8 cellular contexts compared by ENCODE assay signal in genomic region chr13:48400820-48401219, GRCh38. TPM values are rescaled to one million over a fixed set of nuclear protein-coding genes. Genes with fewer than 3 reads are reported as not detected.
DNase-seq lines count a peak whose midpoint lies in the region; TF ChIP-seq lines count a peak whose summit lies in the region.

No MANE protein-coding gene starts in this region.

- peaks cover 0 to 5% (median 2%) of the 10 kb centered on the region in 3 donors for H3K4me1 ChIP-seq in skeletal muscle tissue (ENCODE audit: control insufficient read depth in 3 of 3, insufficient read depth in 3 of 3, low read length in 3 of 3)

- no peaks in the 10 kb centered on the region for H4K20me1 ChIP-seq in SU-DHL-6 (ENCODE audit: low read depth, low read length)

- H3K9me2 ChIP-seq in SU-DHL-6 (replicated peaks; ENCODE audit: insufficient read depth, low read length) = no peaks in the 10 kb centered on the region

- H3K36me3 Mint-ChIP-seq in CD14-positive monocyte = peaks cover 19 to 27% of the 10 kb centered on the region in 2 donors

- H3K4me3 ChIP-seq in SU-DHL-6 (ENCODE audit: insufficient read depth, low read length, poor library complexity, severe bottlenecking) (no peak overlapping the region), skeletal muscle tissue (ENCODE audit: low read length in 3 of 3) (no peak overlapping the region)

- H3K27me3 ChIP-seq in SU-DHL-6 (ENCODE audit: low read length) (no peaks in the 10 kb centered on the region), skeletal muscle tissue (ENCODE audit: control insufficient read depth in 3 of 3, insufficient read depth in 3 of 3, low read length in 3 of 3) (no peaks in the 10 kb centered on the region)

- peak overlapping the region; percentile 38 for H3K4me2 ChIP-seq in SU-DHL-6 (ENCODE audit: low read depth, low read length, poor library complexity, severe bottlenecking)

- H2AFZ ChIP-seq in SU-DHL-6 (ENCODE audit: low read depth, low read length, severe bottlenecking) = no peak overlapping the region

- H3F3A ChIP-seq in SU-DHL-6 (ENCODE audit: insufficient read depth) = peaks cover 5% of the 10 kb centered on the region; the same call in 1 of the 2 replicates

- H3K27ac ChIP-seq in SU-DHL-6 (ENCODE audit: low read depth, low read length) (peak overlapping the region; percentile 59; the same call in 1 of the 2 replicates), skeletal muscle tissue (ENCODE audit: low read depth, low read length) (peak overlapping the region; percentile 59)

- intact Hi-C loops in CD14-positive monocyte (cut with micrococcal nuclease) = loop anchor here (5.0 to 10.0 kb wide), 3 partner anchors 104 to 176 kb away; no protein-coding TSS in a partner anchor

- H3K4me1 Mint-ChIP-seq in CD14-positive monocyte = peaks cover 43% of the 10 kb centered on the region

- peak overlapping the region in 6 of 7 donors; percentile 55 to 93 (median 85) for H3K27ac Mint-ChIP-seq in CD14-positive monocyte

- H3K27me3 Mint-ChIP-seq in CD14-positive monocyte (ENCODE audit: low read depth in 3 of 3) = no peaks in the 10 kb centered on the region

- H3K9me3 ChIP-seq in SU-DHL-6 (ENCODE audit: insufficient read depth, low read length) (no peaks in the 10 kb centered on the region), skeletal muscle tissue (ENCODE audit: control insufficient read depth in 3 of 3, low read length in 3 of 3) (no peaks in the 10 kb centered on the region)

- H3K4me3 Mint-ChIP-seq in CD14-positive monocyte = peak overlapping the region in 1 of 2 donors; percentile 13

- no peaks in the 10 kb centered on the region for H3K79me2 ChIP-seq in SU-DHL-6 (ENCODE audit: insufficient read depth, low read length)

- DNase-seq in CD14-positive monocyte (ENCODE audit: low spot score) (no peak), H4 (ENCODE audit: low spot score) (peak; percentile 23), foreskin melanocyte (peak; percentile 80), inferior parietal cortex (ENCODE audit: extremely low spot score) (no peak)
- DNase-seq in NK-92 treated with Interleukin-12 subunit alpha and Interleukin-12 subunit beta, amount 100 ng/mL, for 24 hours (lab: John Stamatoyannopoulos, UW) = no peak
- no peak for DNase-seq in stimulated activated CD4-positive, alpha-beta T cell treated with anti-CD3 and anti-CD28 coated beads, Interleukin-4, amount 100 ng/mL, for 24 hours

- H3K9ac ChIP-seq in SU-DHL-6 (ENCODE audit: low read length) (peak overlapping the region; percentile 16; the same call in 1 of the 2 replicates), skeletal muscle tissue (ENCODE audit: low read depth in 1 of 3, low read length in 3 of 3) (no peak overlapping the region)

- H3K9me3 Mint-ChIP-seq in CD14-positive monocyte = peaks cover 0 to 2% (median under 1%) of the 10 kb centered on the region in 7 donors

- peak; percentile 22 for TF ChIP-seq CTCF in CD14-positive monocyte (IDR thresholded peaks at IDR 0.05)
- TF ChIP-seq CTCF in SU-DHL-6 (IDR thresholded peaks at IDR 0.05; ENCODE audit: insufficient read depth, low read length, poor library complexity, severe bottlenecking) = no peak

- H3K36me3 ChIP-seq in SU-DHL-6 (ENCODE audit: low read length) (no peaks in the 10 kb centered on the region; the same call in 1 of the 2 replicates), skeletal muscle tissue (ENCODE audit: control insufficient read depth in 3 of 3, insufficient read depth in 3 of 3, low read length in 3 of 3) (no peaks in the 10 kb centered on the region)

RNA-seq across cellular contexts. Expression of gene LPAR6, which starts 12.1 kb away (rescaled TPM):
- 10 to 100 TPM; 17.2 to 62.1 TPM for polyA plus RNA-seq in CD14-positive monocyte
- total RNA-seq in H4 (2014; rRNA removed; shearing (Covaris generic)) = 3.7 and 8.9 TPM in 2 replicates
- total RNA-seq in skeletal muscle tissue = 22.4 TPM

Comparison
In these comparisons a context has a peak if more than half of its experiments do, and no peak if none do; other contexts are left out.
1. DNase-seq: peak in H4 (single experiment) and foreskin melanocyte (single experiment); none in CD14-positive monocyte (single experiment), inferior parietal cortex (single experiment), NK-92 treated with Interleukin-12 subunit alpha and Interleukin-12 subunit beta, amount 100 ng/mL, for 24 hours (single experiment) and stimulated activated CD4-positive, alpha-beta T cell treated with anti-CD3 and anti-CD28 coated beads, Interleukin-4, amount 100 ng/mL, for 24 hours (single experiment).